1 cellular context compared by ENCODE assay signal in genomic region chr14:70027785-70028428, GRCh38.
A peak's percentile ranks its signal among the peaks of the same experiment; 100 is the strongest.
TF ChIP-seq lines count a peak whose summit lies in the region.

No MANE protein-coding gene starts in this region.

TF ChIP-seq in H1, 55 proteins besides CTCF, POLR2A, EP300 and RAD21 (continued from another document):
- TF ChIP-seq TAF7 (optimal IDR thresholded peaks at IDR 0.05; ENCODE audit: borderline replicate concordance, low read depth, low read length) (no peak), RFX5 (IDR thresholded peaks at IDR 0.05; ENCODE audit: borderline replicate concordance, low read depth, low read length) (no peak), NANOG (IDR thresholded peaks at IDR 0.05; ENCODE audit: insufficient read depth, low read depth, low read length, poor library complexity, severe bottlenecking) (no peak), KDM4A (IDR thresholded peaks at IDR 0.05; ENCODE audit: low read depth, low read length, severe bottlenecking) (no peak), TAF1 (IDR thresholded peaks at IDR 0.05; ENCODE audit: low read depth, low read length) (0 out of 2 replicates have a peak, but pooled peaks have one; percentile 4), SUZ12 (IDR thresholded peaks at IDR 0.05; ENCODE audit: low read length) (no peak), YY1 (IDR thresholded peaks at IDR 0.05; ENCODE audit: low read depth, low read length) (0 out of 2 replicates have a peak, but pooled peaks have one; percentile 55), CREB1 (IDR thresholded peaks at IDR 0.05) (peak; percentile 66)
